In the genomic region with DNA sequence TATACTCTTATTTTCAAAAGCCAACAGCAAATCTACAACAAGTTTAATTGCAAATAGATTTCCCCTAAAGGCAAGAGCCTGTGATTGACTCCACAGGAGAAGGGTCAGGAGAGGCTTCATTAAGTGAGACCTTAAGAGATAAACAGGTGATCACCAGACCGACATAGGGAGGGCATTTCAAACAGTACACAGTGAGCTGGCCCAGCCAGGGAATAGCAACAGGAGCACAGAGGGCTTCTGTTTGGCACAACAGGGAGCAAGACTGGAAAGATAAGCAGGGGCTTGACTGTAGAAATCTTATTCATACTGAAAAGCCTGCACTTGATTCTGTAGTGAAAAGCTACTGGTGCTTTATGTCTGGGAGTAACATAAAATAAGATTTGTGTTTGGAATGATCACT, we compare ENCODE assay signal across 25 cellular contexts. TPM values are rescaled to one million over a fixed set of nuclear protein-coding genes. Genes with fewer than 3 reads are reported as not detected.
"Had no signal": no experiment of that assay in that cellular context is flagged by ENCODE, and none has a peak within 500 bp of the region (broad histone marks: within the 10 kb centered on the region; RNA-seq: fewer than 3 reads in every experiment).

No MANE protein-coding gene starts in this region.

- H3K27ac ChIP-seq: coronary artery, esophagus muscularis mucosa, foreskin keratinocyte, gastroesophageal sphincter, neural progenitor cell, parathyroid adenoma, prostate gland, right atrium auricular region, suprapubic skin, transverse colon, upper lobe of right lung, uterus had no signal

- H3K36me3 ChIP-seq: esophagus muscularis mucosa, neural progenitor cell, prostate gland, right atrium auricular region, transverse colon, upper lobe of right lung, uterus had no signal

- H2AFZ ChIP-seq: neural progenitor cell, parathyroid adenoma had no signal

- H3K9ac ChIP-seq: neural progenitor cell, parathyroid adenoma had no signal

- DNase-seq: dermis blood vessel endothelial cell; effector memory CD8-positive, alpha-beta T cell; foreskin keratinocyte; kidney; mucosa of descending colon; naive B cell; stimulated activated CD4-positive, alpha-beta T cell treated with anti-CD3 and anti-CD28 coated beads, Interleukin-12 subunit alpha, Interleukin-12 subunit beta, amount 100 ng/mL, for 4 hours; stimulated activated CD4-positive, alpha-beta T cell treated with anti-CD3 and anti-CD28 coated beads, Interleukin-1b, Interleukin-23, amount 100 ng/mL, for 48 hours; stimulated activated CD4-positive, alpha-beta T cell treated with anti-CD3 and anti-CD28 coated beads, Interleukin-4, amount 100 ng/mL, for 1 hour; stimulated activated CD8-positive, alpha-beta memory T cell treated with anti-CD3 and anti-CD28 coated beads, Interleukin-4, amount 100 ng/mL, for 48 hours; stimulated activated naive CD4-positive, alpha-beta T cell; stimulated activated naive CD8-positive, alpha-beta T cell treated with anti-CD3 and anti-CD28 coated beads, Interleukin-15, amount 100 ng/mL, for 72 hours; transverse colon; upper lobe of right lung; uterus had no signal

- H3K4me1 ChIP-seq: parathyroid adenoma, prostate gland, upper lobe of right lung, uterus had no signal

- H3K9me3 ChIP-seq: esophagus muscularis mucosa, gastroesophageal sphincter, mucosa of descending colon, prostate gland, right atrium auricular region, suprapubic skin, transverse colon, upper lobe of right lung, uterus had no signal

- H3K4me3 ChIP-seq: coronary artery, esophagus muscularis mucosa, gastroesophageal sphincter, lung, mucosa of descending colon, neural progenitor cell, prostate gland, right atrium auricular region, smooth muscle cell, suprapubic skin, transverse colon, upper lobe of right lung, uterus had no signal

- H3K4me2 ChIP-seq: neural progenitor cell, smooth muscle cell had no signal

- H3K27me3 ChIP-seq: esophagus muscularis mucosa, foreskin keratinocyte, gastroesophageal sphincter, neural progenitor cell, right atrium auricular region, suprapubic skin, transverse colon, upper lobe of right lung, uterus had no signal

RNA-seq across cellular contexts. Expression of a gene that starts 59.3 kb away (rescaled TPM):
- polyA plus RNA-seq: foreskin keratinocyte, smooth muscle cell had no signal
